In genomic region chr11:131253885-131254204, GRCh38 we compare ENCODE assay signal across 19 cellular contexts.
DNase-seq lines count a peak whose midpoint lies in the region; ATAC-seq, FAIRE-seq and TF ChIP-seq lines count a peak whose summit lies in the region.
"Had no signal": no experiment of that assay in that cellular context is flagged by ENCODE, and none has a peak within 500 bp of the region (broad histone marks: within the 10 kb centered on the region; RNA-seq: fewer than 3 reads in every experiment).

No MANE protein-coding gene starts in this region.

- 2% methylated on average over 4 of the region's 6 CpGs for WGBS in HUES64
- 0% methylated on average over 6 of the region's 6 CpGs; no CpG with 5 or more reads in 1 of the 2 experiments for WGBS in H1 (ENCODE audit: extremely low coverage in 1 of 2, insufficient coverage in 1 of 2, insufficient read length in 1 of 2, insufficient replicate concordance in 2 of 2, low coverage in 1 of 2, low lambda C conversion rate in 2 of 2, missing lambda C conversion rate in 1 of 2), 2 experiments
- 1% methylated on average over 6 of the region's 6 CpGs for WGBS in smooth muscle cell (ENCODE audit: low lambda C conversion rate)
- 23% methylated on average over 6 of the region's 6 CpGs; no CpG with 5 or more reads in 1 of the 2 donors for WGBS in transverse colon (ENCODE audit: low coverage in 1 of 2), 2 donors

- H3K36me3 ChIP-seq in HUES64 (ENCODE audit: insufficient read depth, low read length) (peaks cover 5% of the 10 kb centered on the region; the same call in 1 of the 2 replicates), H1 (ENCODE audit: control insufficient read depth in 2 of 4, insufficient read depth in 4 of 4, low read length in 3 of 4) (peaks cover 0 to 15% (median 6%) of the 10 kb centered on the region in 4 experiments; a peak in 2 of 8 replicates), smooth muscle cell (ENCODE audit: low read depth) (no peaks in the 10 kb centered on the region), transverse colon (no peaks in the 10 kb centered on the region)
- H3K36me3 ChIP-seq: BLaER1 treated with 17β-estradiol and CSF1 and Interleukin-3, amounts not matched to agents 10 nM and 100 nM had no signal

- peak; percentile 52 to 53 for DNase-seq in H1 (ENCODE audit: low read depth in 1 of 2, low spot score in 2 of 2)
- peak; percentile 43 for DNase-seq in iPS-NIHi7 (ENCODE audit: extremely low spot score)
- DNase-seq in smooth muscle cell (lab: John Stamatoyannopoulos, UW; ENCODE audit: unreplicated experiment) = no peak
- no peak for DNase-seq in transverse colon
- no peak for DNase-seq in chondrocyte (ENCODE audit: low spot score)
- DNase-seq in activated naive CD4-positive, alpha-beta T cell treated with anti-CD3 and anti-CD28 coated beads, Interleukin-2, amount 50 U/mL, for 72 hours (ENCODE audit: low spot score in 2 of 2) = no peak
- DNase-seq: activated CD4-positive, alpha-beta memory T cell treated with anti-CD3 and anti-CD28 coated beads for 36 hours; activated naive CD8-positive, alpha-beta T cell treated with anti-CD3 and anti-CD28 coated beads, Interleukin-2, amount 10 ng/mL, durations not matched to agents 7 days and 5 days; effector CD8-positive, alpha-beta T cell; immature natural killer cell; MV-4-11; stimulated activated CD4-positive, alpha-beta T cell treated with anti-CD3 and anti-CD28 coated beads, Interleukin-4, amount 100 ng/mL, for 1 hour; stimulated activated CD8-positive, alpha-beta memory T cell treated with anti-CD3 and anti-CD28 coated beads, Interleukin-4, amount 100 ng/mL, for 48 hours; T-cell had no signal

- no peaks in the 10 kb centered on the region for H3K9me3 Mint-ChIP-seq in chondrocyte (ENCODE audit: low read depth)
- peaks cover 0 to 9% of the 10 kb centered on the region in 2 donors for H3K9me3 Mint-ChIP-seq in activated naive CD4-positive, alpha-beta T cell treated with anti-CD3 and anti-CD28 coated beads, Interleukin-2, amount 50 U/mL, for 72 hours
- H3K9me3 Mint-ChIP-seq: activated CD4-positive, alpha-beta memory T cell treated with anti-CD3 and anti-CD28 coated beads for 36 hours; activated naive CD8-positive, alpha-beta T cell treated with anti-CD3 and anti-CD28 coated beads, Interleukin-2, amount 10 ng/mL, durations not matched to agents 7 days and 5 days; nephron had no signal

- H2BK15ac ChIP-seq in H1 (ENCODE audit: low read length) = peak overlapping the region; percentile 97; the same call in 1 of the 2 replicates

- no peaks in the 10 kb centered on the region for H3F3A ChIP-seq in smooth muscle cell (ENCODE audit: low read depth)

- intact Hi-C loops in transverse colon (cut with DNase I; ENCODE audit: low total_unique reads) = no loop called here

- H2BK120ac ChIP-seq in H1 (replicated peaks; ENCODE audit: low read depth, low read length) = peak overlapping the region; percentile 97

- H3K18ac ChIP-seq in H1 (ENCODE audit: extremely low read depth, low read length) = peak overlapping the region; percentile 100

- H3K27me3 Mint-ChIP-seq in chondrocyte (ENCODE audit: low read depth) = peaks cover 42% of the 10 kb centered on the region
- H3K27me3 Mint-ChIP-seq: activated CD4-positive, alpha-beta memory T cell treated with anti-CD3 and anti-CD28 coated beads for 36 hours; activated naive CD8-positive, alpha-beta T cell treated with anti-CD3 and anti-CD28 coated beads, Interleukin-2, amount 10 ng/mL, durations not matched to agents 7 days and 5 days had no signal

- peak overlapping the region; percentile 100 for H2BK5ac ChIP-seq in H1 (ENCODE audit: low read depth, low read length)

- H4K8ac ChIP-seq in H1 (ENCODE audit: extremely low read depth, insufficient read depth, low read length) = peak overlapping the region; percentile 92

- H3K4me1 ChIP-seq in HUES64 (ENCODE audit: insufficient read depth, low read length) (peaks cover 31% of the 10 kb centered on the region), H1 (replicated peaks in 1 of 4; ENCODE audit: control insufficient read depth in 3 of 4, insufficient read depth in 4 of 4, low read length in 3 of 4) (peaks cover 2 to 8% (median 6%) of the 10 kb centered on the region in 4 experiments; a peak in 5 of 7 replicates), smooth muscle cell (ENCODE audit: low read depth) (peaks cover 21% of the 10 kb centered on the region), transverse colon (peaks cover 0 to 3% (median 0%) of the 10 kb centered on the region in 4 donors)
- H3K4me1 ChIP-seq: BLaER1 treated with 17β-estradiol and CSF1 and Interleukin-3, amounts not matched to agents 10 nM and 100 nM had no signal

- no peaks in the 10 kb centered on the region for H3K79me1 ChIP-seq in H1 (ENCODE audit: low read depth, low read length)

- FAIRE-seq in H1 (lab: Jason Lieb, UNC) = no peak
- FAIRE-seq: GM18507 had no signal

- no peak for ATAC-seq in activated naive CD4-positive, alpha-beta T cell treated with anti-CD3 and anti-CD28 coated beads, Interleukin-2, amount 50 U/mL, for 72 hours
- ATAC-seq: T-cell had no signal

- CTCF ChIA-PET in H1 (lab: Charles Lee; ENCODE audit: partially characterized antibody) = interaction anchor here (0.7 to 1.8 kb wide), 9 partner anchors 9 to 421 kb away, joined by 3 to 4 read pairs (median 3); no protein-coding TSS in a partner anchor

- H4K20me1 ChIP-seq in H1 (replicated peaks in 1 of 2; ENCODE audit: control insufficient read depth in 1 of 2, insufficient read depth in 2 of 2, low read length in 2 of 2) = no peaks in the 10 kb centered on the region
- H4K20me1 ChIP-seq in smooth muscle cell (ENCODE audit: low read depth) = no peaks in the 10 kb centered on the region
- H4K20me1 ChIP-seq: BLaER1 treated with 17β-estradiol and CSF1 and Interleukin-3, amounts not matched to agents 10 nM and 100 nM had no signal

- peaks cover 7% of the 10 kb centered on the region for H3K4me1 Mint-ChIP-seq in chondrocyte (ENCODE audit: low read depth)
- H3K4me1 Mint-ChIP-seq: activated naive CD8-positive, alpha-beta T cell treated with anti-CD3 and anti-CD28 coated beads, Interleukin-2, amount 10 ng/mL, durations not matched to agents 7 days and 5 days; immature natural killer cell; T-cell had no signal

- H3K4me2 ChIP-seq in H1 (ENCODE audit: insufficient read depth in 1 of 2, low read depth in 2 of 2, low read length in 2 of 2) (peak overlapping the region; percentile 78 to 81), smooth muscle cell (peak overlapping the region; percentile 81)
- H3K4me2 ChIP-seq: BLaER1 treated with 17β-estradiol and CSF1 and Interleukin-3, amounts not matched to agents 10 nM and 100 nM had no signal

- no peak overlapping the region for H3K27ac Mint-ChIP-seq in chondrocyte (ENCODE audit: unreplicated experiment)
- no peak overlapping the region for H3K27ac Mint-ChIP-seq in activated naive CD4-positive, alpha-beta T cell treated with anti-CD3 and anti-CD28 coated beads, Interleukin-2, amount 50 U/mL, for 72 hours
- H3K27ac Mint-ChIP-seq: activated CD4-positive, alpha-beta memory T cell treated with anti-CD3 and anti-CD28 coated beads for 36 hours; activated naive CD8-positive, alpha-beta T cell treated with anti-CD3 and anti-CD28 coated beads, Interleukin-2, amount 10 ng/mL, durations not matched to agents 7 days and 5 days; IgD-negative memory B cell; immature natural killer cell; T-cell had no signal

- no peak for TF ChIP-seq RAD21 in H1 (IDR thresholded peaks at IDR 0.05 in 1 of 2, conservative IDR thresholded peaks at IDR 0.05 in 1 of 2; ENCODE audit: low read depth in 2 of 2, low read length in 2 of 2)

- POLR2A ChIA-PET in H1 (lab: Charles Lee; ENCODE audit: partially characterized antibody) = interaction anchor here (0.6 to 4.9 kb wide), 37 partner anchors 8 to 309 kb away, joined by 3 to 70 read pairs (median 5); no protein-coding TSS in a partner anchor

- H2AFZ ChIP-seq in H1 (ENCODE audit: low read length) (no peak overlapping the region), smooth muscle cell (ENCODE audit: low read depth) (no peak overlapping the region)

- H3K36me3 Mint-ChIP-seq in chondrocyte (ENCODE audit: low read depth) = no peaks in the 10 kb centered on the region
- H3K36me3 Mint-ChIP-seq in activated naive CD4-positive, alpha-beta T cell treated with anti-CD3 and anti-CD28 coated beads, Interleukin-2, amount 50 U/mL, for 72 hours = no peaks in the 10 kb centered on the region
- H3K36me3 Mint-ChIP-seq: activated CD4-positive, alpha-beta memory T cell treated with anti-CD3 and anti-CD28 coated beads for 36 hours; activated naive CD8-positive, alpha-beta T cell treated with anti-CD3 and anti-CD28 coated beads, Interleukin-2, amount 10 ng/mL, durations not matched to agents 7 days and 5 days; IgD-negative memory B cell; immature natural killer cell; T-cell had no signal

- TF ChIP-seq CTCF in H1 (IDR thresholded peaks at IDR 0.05; ENCODE audit: control extremely low read depth in 1 of 3, insufficient read depth in 1 of 3, low read depth in 1 of 3, low read length in 3 of 3) = no peak
- TF ChIP-seq CTCF in smooth muscle cell (IDR thresholded peaks at IDR 0.05; ENCODE audit: borderline replicate concordance, insufficient read depth, poor library complexity, severe bottlenecking) = no peak
- TF ChIP-seq CTCF in transverse colon (IDR thresholded peaks at IDR 0.05) = no peak
- TF ChIP-seq CTCF in chondrocyte (IDR thresholded peaks at IDR 0.05) = no peak

- H2BK12ac ChIP-seq in H1 (ENCODE audit: low read depth, low read length) = peak overlapping the region; percentile 96

- H4K5ac ChIP-seq in H1 (ENCODE audit: insufficient read length, low read depth, low read length) = peak overlapping the region; percentile 94

- peak overlapping the region; percentile 84 for H3K9ac ChIP-seq in HUES64 (ENCODE audit: low read depth, low read length)
- peak overlapping the region; percentile 45 to 86 (median 70) for H3K9ac ChIP-seq in H1 (replicated peaks in 1 of 4; ENCODE audit: extremely low read depth in 1 of 4, low read depth in 3 of 4, low read length in 3 of 4)
- no peak overlapping the region for H3K9ac ChIP-seq in smooth muscle cell (ENCODE audit: low read depth)
- H3K9ac ChIP-seq: BLaER1 treated with 17β-estradiol and CSF1 and Interleukin-3, amounts not matched to agents 10 nM and 100 nM had no signal

- peak overlapping the region; percentile 98 for H2BK20ac ChIP-seq in H1 (ENCODE audit: low read length)

- H3K23me2 ChIP-seq in H1 (ENCODE audit: low read depth, low read length) = peaks cover 4% of the 10 kb centered on the region; the same call in 1 of the 2 replicates

- H3K23ac ChIP-seq in H1 (ENCODE audit: insufficient read length) = no peak overlapping the region

- peak overlapping the region; percentile 100 for H3K4ac ChIP-seq in H1 (replicated peaks; ENCODE audit: insufficient read length, low read depth, low read length)

- H3K56ac ChIP-seq in H1 (replicated peaks; ENCODE audit: insufficient read length, low read depth, low read length) = peak overlapping the region; percentile 97

- H2AK5ac ChIP-seq in H1 (ENCODE audit: low read depth, low read length) = peak overlapping the region; percentile 98

- no peaks in the 10 kb centered on the region for H3K27me3 ChIP-seq in HUES64 (ENCODE audit: insufficient read depth, low read length)
- no peaks in the 10 kb centered on the region for H3K27me3 ChIP-seq in H1 (replicated peaks in 1 of 4; ENCODE audit: control insufficient read depth in 3 of 4, extremely low read depth in 1 of 4, insufficient read depth in 3 of 4, low read length in 3 of 4)
- H3K27me3 ChIP-seq in smooth muscle cell (ENCODE audit: low read depth) = peaks cover 39% of the 10 kb centered on the region
- no peaks in the 10 kb centered on the region for H3K27me3 ChIP-seq in transverse colon
- H3K27me3 ChIP-seq: BLaER1 treated with 17β-estradiol and CSF1 and Interleukin-3, amounts not matched to agents 10 nM and 100 nM had no signal

- peak overlapping the region; percentile 100 for H4K91ac ChIP-seq in H1 (replicated peaks; ENCODE audit: insufficient read length, low read length)

- no peak overlapping the region for H3K4me3 Mint-ChIP-seq in chondrocyte (ENCODE audit: unreplicated experiment)
- H3K4me3 Mint-ChIP-seq: activated CD4-positive, alpha-beta memory T cell treated with anti-CD3 and anti-CD28 coated beads for 36 hours; activated naive CD8-positive, alpha-beta T cell treated with anti-CD3 and anti-CD28 coated beads, Interleukin-2, amount 10 ng/mL, durations not matched to agents 7 days and 5 days; IgD-negative memory B cell; immature natural killer cell; T-cell had no signal

- H3K79me2 ChIP-seq in H1 (ENCODE audit: control insufficient read depth in 1 of 2, insufficient read depth in 2 of 2, low read length in 2 of 2) (peaks cover 3 to 32% of the 10 kb centered on the region in 2 experiments; a peak in 2 of 4 replicates), smooth muscle cell (ENCODE audit: low read depth) (no peaks in the 10 kb centered on the region)

- no peak overlapping the region for H3K14ac ChIP-seq in H1 (ENCODE audit: insufficient read length)

- H3K4me3 ChIP-seq in HUES64 (ENCODE audit: low read length) = peak overlapping the region; percentile 62
- peak overlapping the region; percentile 55 to 74 (median 58) for H3K4me3 ChIP-seq in H1 (ENCODE audit: extremely low read depth in 1 of 4, insufficient read depth in 2 of 4, low read depth in 3 of 4, low read length in 4 of 4)
- H3K4me3 ChIP-seq in smooth muscle cell = peak overlapping the region; percentile 13
- no peak overlapping the region for H3K4me3 ChIP-seq in transverse colon
- H3K4me3 ChIP-seq: BLaER1 treated with 17β-estradiol and CSF1 and Interleukin-3, amounts not matched to agents 10 nM and 100 nM had no signal

- peak in 1 of 2 experiments; percentile 27; a peak in 1 of 3 replicates for TF ChIP-seq POLR2A in H1 (IDR thresholded peaks at IDR 0.05; ENCODE audit: control extremely low read depth in 1 of 2, low read depth in 2 of 2, low read length in 2 of 2)
- no peak for TF ChIP-seq POLR2A in transverse colon (IDR thresholded peaks at IDR 0.05)

- in situ Hi-C loops in transverse colon (cut with MboI; ENCODE audit: low pct_ligation_motif_present in 1 of 4, low pct_unique_long_range_greater_than_20kb in 1 of 4, low sequenced_read_pairs in 3 of 4) = no loop called here

- TF ChIP-seq EP300 in H1 (IDR thresholded peaks at IDR 0.05; ENCODE audit: borderline replicate concordance in 1 of 2, low read depth in 2 of 2, low read length in 2 of 2) (no peak), transverse colon (IDR thresholded peaks at IDR 0.05; ENCODE audit: low read depth) (no peak)

- H3K27ac ChIP-seq in HUES64 (ENCODE audit: low read depth, low read length) (peak overlapping the region; percentile 98), H1 (ENCODE audit: low read depth, low read length) (peak overlapping the region; percentile 88), smooth muscle cell (ENCODE audit: low read depth) (no peak overlapping the region), transverse colon (no peak overlapping the region)
- H3K27ac ChIP-seq: BLaER1 treated with 17β-estradiol and CSF1 and Interleukin-3, amounts not matched to agents 10 nM and 100 nM had no signal

- H3K9me3 ChIP-seq in HUES64 (ENCODE audit: insufficient read depth, low read depth, low read length) (no peaks in the 10 kb centered on the region), H1 (ENCODE audit: insufficient read depth in 2 of 2, low read depth in 1 of 2, low read length in 1 of 2) (peaks cover 0 to 6% of the 10 kb centered on the region in 2 experiments; a peak in 1 of 4 replicates), smooth muscle cell (replicated peaks; ENCODE audit: low read depth) (no peaks in the 10 kb centered on the region), transverse colon (no peaks in the 10 kb centered on the region)
- H3K9me3 ChIP-seq: BLaER1 treated with 17β-estradiol and CSF1 and Interleukin-3, amounts not matched to agents 10 nM and 100 nM had no signal

Comparison
In these comparisons a context has a peak if more than half of its experiments do, and no peak if none do; other contexts are left out.
1. H3K27ac ChIP-seq: peak in HUES64 (single experiment) and H1 (single experiment); none in smooth muscle cell (single experiment) and transverse colon (0 of 4).
2. H3K4me3 ChIP-seq: peak in HUES64 (single experiment), H1 (4 of 4) and smooth muscle cell (single experiment); none in transverse colon (0 of 4).
3. DNase-seq: peak in H1 (2 of 2) and iPS-NIHi7 (single experiment); none in smooth muscle cell (single experiment), transverse colon (single experiment), chondrocyte (single experiment) and activated naive CD4-positive, alpha-beta T cell treated with anti-CD3 and anti-CD28 coated beads, Interleukin-2, amount 50 U/mL, for 72 hours (0 of 2).